In the genomic region with DNA sequence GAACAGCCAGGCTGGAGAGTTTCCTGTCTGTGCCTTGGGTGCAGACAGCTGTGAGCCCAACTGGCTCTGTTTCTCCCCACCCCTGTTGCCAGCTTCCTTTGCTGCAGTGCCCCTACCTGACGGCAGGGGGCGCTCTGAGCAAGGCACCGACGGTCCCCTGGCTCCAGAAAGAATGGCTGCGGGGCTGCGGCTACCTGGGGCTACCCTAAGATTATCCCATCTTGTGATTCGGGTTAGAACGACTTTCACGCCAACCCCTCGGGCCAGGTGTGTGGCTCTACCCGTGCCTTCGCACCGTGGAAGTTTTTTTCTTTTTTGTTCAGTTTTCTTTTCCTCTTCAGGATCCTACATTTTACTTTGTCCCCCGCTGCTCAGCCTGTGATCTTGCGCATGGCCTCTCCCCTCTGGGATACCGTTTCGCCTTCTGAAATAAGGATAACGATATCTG, we compare ENCODE assay signal across 8 cellular contexts. TPM values are rescaled to one million over a fixed set of nuclear protein-coding genes. Genes with fewer than 3 reads are reported as not detected.
DNase-seq lines count a peak whose midpoint lies in the region; ATAC-seq, FAIRE-seq and TF ChIP-seq lines count a peak whose summit lies in the region.

No MANE protein-coding gene starts in this region.

- no peak overlapping the region for H3K27ac ChIP-seq in thoracic aorta

- H3K9me3 ChIP-seq in thoracic aorta = no peaks in the 10 kb centered on the region

- H3K4me1 ChIP-seq in thoracic aorta (ENCODE audit: control insufficient read depth in 1 of 2, low read depth in 2 of 2) = no peaks in the 10 kb centered on the region

- H3K36me3 ChIP-seq in thoracic aorta = peaks cover 28% of the 10 kb centered on the region

- H3K4me3 ChIP-seq in fibroblast of villous mesenchyme (ENCODE audit: low read depth, low read length) (no peak overlapping the region), thoracic aorta (no peak overlapping the region)

- no peaks in the 10 kb centered on the region for H3K4me1 Mint-ChIP-seq in Calu3 (ENCODE audit: low read depth, unreplicated experiment)
- peaks cover 6 to 10% (median 8%) of the 10 kb centered on the region in 3 donors for H3K4me1 Mint-ChIP-seq in IgD-negative memory B cell

- H3K4me3 Mint-ChIP-seq in Calu3 (ENCODE audit: low read depth, unreplicated experiment) = no peak overlapping the region
- peak overlapping the region in 2 of 4 donors; percentile 38 to 71 for H3K4me3 Mint-ChIP-seq in IgD-negative memory B cell

- FAIRE-seq in RCC 7860 (lab: Jason Lieb, UNC) = no peak

- CTCF ChIA-PET in Calu3 (lab: Charles Lee) = interaction anchor here (0.6 to 1.7 kb wide), 27 partner anchors 10 to 444 kb away, joined by 3 to 16 read pairs (median 4); partner anchors contain the start of genes AAR2, CNBD2, RAB5IF and SCAND1

- H3K27me3 Mint-ChIP-seq in Calu3 (ENCODE audit: unreplicated experiment) (no peaks in the 10 kb centered on the region), IgD-negative memory B cell (peaks cover 13% of the 10 kb centered on the region)

- peak; percentile 84 for DNase-seq in Calu3
- DNase-seq in RCC 7860 (ENCODE audit: low spot score) = peak; percentile 35
- peak; percentile 68 to 70 for DNase-seq in activated T-helper 1 cell treated with anti-CD3 and anti-CD28 coated beads, Interleukin-2, amount 50 U/mL, for 16 hours (ENCODE audit: low read depth in 1 of 2, low spot score in 1 of 2)
- peak; percentile 40 for DNase-seq in fibroblast of villous mesenchyme (ENCODE audit: low read depth)
- peak; percentile 51 for DNase-seq in occipital lobe (lab: John Stamatoyannopoulos, UW)
- no peak for DNase-seq in thoracic aorta (ENCODE audit: low spot score)
- DNase-seq in cortex of kidney (lab: John Stamatoyannopoulos, UW) = no peak

- TF ChIP-seq CTCF in Calu3 (IDR thresholded peaks at IDR 0.05; ENCODE audit: unreplicated experiment) (peak; percentile 100), fibroblast of villous mesenchyme (IDR thresholded peaks at IDR 0.05; ENCODE audit: insufficient read depth, low read depth, low read length) (peak; percentile 98), thoracic aorta (IDR thresholded peaks at IDR 0.05) (peak; percentile 95)

- no peaks in the 10 kb centered on the region for H3K27me3 ChIP-seq in thoracic aorta (replicated peaks; ENCODE audit: insufficient read depth)

- ATAC-seq in thoracic aorta (ENCODE audit: insufficient number of reproducible peaks, low FRiP score, low read depth) = no peak

- H3K9me3 Mint-ChIP-seq in Calu3 (ENCODE audit: low read depth, unreplicated experiment) = no peaks in the 10 kb centered on the region
- no peaks in the 10 kb centered on the region for H3K9me3 Mint-ChIP-seq in IgD-negative memory B cell

- H3K27ac Mint-ChIP-seq in Calu3 (ENCODE audit: unreplicated experiment) (no peak overlapping the region), IgD-negative memory B cell (peak overlapping the region in 2 of 3 donors; percentile 3 to 17)

- intact Hi-C loops in Calu3 (cut with micrococcal nuclease; ENCODE audit: unreplicated experiment) = loop anchor here (1.0 kb wide), 1 partner anchor 236 kb away; no protein-coding TSS in a partner anchor

- H3K36me3 Mint-ChIP-seq in Calu3 (ENCODE audit: insufficient read depth, unreplicated experiment) = peaks cover 17% of the 10 kb centered on the region
- no peaks in the 10 kb centered on the region for H3K36me3 Mint-ChIP-seq in IgD-negative memory B cell

- no TSS peak for BruUV-seq in Calu3 (replicated peaks; lab: Mats Ljungman, UMichigan)

RNA-seq across cellular contexts. Expression of gene AAR2, which starts 33.4 kb away (rescaled TPM):
- total RNA-seq in Calu3 (2022) (37.0 and 40.1 TPM in 2 replicates), fibroblast of villous mesenchyme (23.7 and 27.7 TPM in 2 replicates), occipital lobe (24.3 TPM), thoracic aorta (10 to 100 TPM; 22.1 to 29.1 TPM)
- polyA plus RNA-seq in IgD-negative memory B cell = 30.8 TPM

RNA-seq across cellular contexts. Expression of gene EPB41L1, which starts 48.4 kb away (rescaled TPM):
- 121 and 184 TPM in 2 replicates for total RNA-seq in Calu3 (2022)
- polyA plus RNA-seq in IgD-negative memory B cell = 0.83 TPM
- 9.1 and 12.6 TPM in 2 replicates for total RNA-seq in fibroblast of villous mesenchyme
- total RNA-seq in occipital lobe = 82.2 TPM
- 100 to 1,000 TPM in 1 of 2 donors, 10 to 100 TPM in 1; 81.1 to 102 TPM for total RNA-seq in thoracic aorta

Comparison
In these comparisons a context has a peak if more than half of its experiments do, and no peak if none do; other contexts are left out.
1. DNase-seq: peak in Calu3 (single experiment), RCC 7860 (single experiment), activated T-helper 1 cell treated with anti-CD3 and anti-CD28 coated beads, Interleukin-2, amount 50 U/mL, for 16 hours (2 of 2), fibroblast of villous mesenchyme (single experiment) and occipital lobe (single experiment); none in thoracic aorta (single experiment) and cortex of kidney (single experiment).
2. Peak in every context shown above with its lines, with median percentiles within 50 percentile points of each other: CTCF ChIP-seq.